Comparison of ENCODE assay signal across 17 cellular contexts in the genomic region with DNA sequence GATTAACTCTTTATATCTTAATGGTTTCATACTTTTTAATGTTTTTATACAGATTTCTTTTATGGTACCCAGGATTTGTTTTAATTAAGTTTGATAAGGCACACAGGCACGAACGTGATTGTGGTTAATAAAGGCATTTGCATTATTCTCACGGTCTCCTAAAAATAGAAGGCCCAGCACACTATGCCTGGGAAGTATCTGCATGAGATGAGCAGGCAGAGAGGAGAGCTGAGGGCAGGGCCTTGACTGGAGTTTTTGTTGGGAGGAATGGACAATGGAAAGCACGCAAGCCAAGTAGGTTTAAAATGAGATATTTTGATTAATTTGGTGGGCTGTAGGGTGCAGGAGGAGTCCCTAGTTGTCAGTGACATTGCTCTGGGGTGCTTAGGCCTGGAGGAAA.
A peak's percentile ranks its signal among the peaks of the same experiment; 100 is the strongest.
DNase-seq lines count a peak whose midpoint lies in the region; ATAC-seq and TF ChIP-seq lines count a peak whose summit lies in the region.
"Had no signal": no experiment of that assay in that cellular context is flagged by ENCODE, and none has a peak within 500 bp of the region (broad histone marks: within the 10 kb centered on the region; RNA-seq: fewer than 3 reads in every experiment).

No MANE protein-coding gene starts in this region.

- no peak for TF ChIP-seq CTCF in SU-DHL-6 (IDR thresholded peaks at IDR 0.05; ENCODE audit: insufficient read depth, low read length, poor library complexity, severe bottlenecking)

- no peaks in the 10 kb centered on the region for H3K36me3 ChIP-seq in SU-DHL-6 (ENCODE audit: low read length)
- H3K36me3 ChIP-seq: BLaER1 treated with 17β-estradiol and CSF1 and Interleukin-3, amounts not matched to agents 10 nM and 100 nM had no signal

- ATAC-seq in left ventricle myocardium superior (peak; percentile 52), Right ventricle myocardium superior (ENCODE audit: poor library complexity) (no peak)
- ATAC-seq: A549; CD8-positive, alpha-beta T cell had no signal

- no peak overlapping the region for H3K4me2 ChIP-seq in SU-DHL-6 (ENCODE audit: low read depth, low read length, poor library complexity, severe bottlenecking)
- H3K4me2 ChIP-seq: A549; BLaER1 treated with 17β-estradiol and CSF1 and Interleukin-3, amounts not matched to agents 10 nM and 100 nM had no signal

- H3K9me3 ChIP-seq in SU-DHL-6 (ENCODE audit: insufficient read depth, low read length), result no peaks in the 10 kb centered on the region
- H3K9me3 ChIP-seq: A549; BLaER1 treated with 17β-estradiol and CSF1 and Interleukin-3, amounts not matched to agents 10 nM and 100 nM; Caco-2 had no signal

- H3K9me2 ChIP-seq in SU-DHL-6 (replicated peaks; ENCODE audit: insufficient read depth, low read length), result no peaks in the 10 kb centered on the region

- peak overlapping the region; percentile 37 for H2AFZ ChIP-seq in SU-DHL-6 (ENCODE audit: low read depth, low read length, severe bottlenecking)

- no peaks in the 10 kb centered on the region for H4K20me1 ChIP-seq in SU-DHL-6 (ENCODE audit: low read depth, low read length)
- H4K20me1 ChIP-seq: BLaER1 treated with 17β-estradiol and CSF1 and Interleukin-3, amounts not matched to agents 10 nM and 100 nM had no signal

- no peak overlapping the region for H3K4me3 ChIP-seq in SU-DHL-6 (ENCODE audit: insufficient read depth, low read length, poor library complexity, severe bottlenecking)
- H3K4me3 ChIP-seq: A549; BLaER1 treated with 17β-estradiol and CSF1 and Interleukin-3, amounts not matched to agents 10 nM and 100 nM had no signal

- H3F3A ChIP-seq in SU-DHL-6 (ENCODE audit: insufficient read depth), result no peaks in the 10 kb centered on the region

- no peak overlapping the region for H3K9ac ChIP-seq in SU-DHL-6 (ENCODE audit: low read length)
- H3K9ac ChIP-seq: BLaER1 treated with 17β-estradiol and CSF1 and Interleukin-3, amounts not matched to agents 10 nM and 100 nM had no signal

- intact Hi-C loops in left ventricle myocardium superior (cut with micrococcal nuclease), result no loop called here
- intact Hi-C loops in Right ventricle myocardium superior (cut with DNase I), result no loop called here

- H3K79me2 ChIP-seq in SU-DHL-6 (ENCODE audit: insufficient read depth, low read length), result no peaks in the 10 kb centered on the region

- H3K27me3 ChIP-seq in SU-DHL-6 (ENCODE audit: low read length), result no peaks in the 10 kb centered on the region
- H3K27me3 ChIP-seq: BLaER1 treated with 17β-estradiol and CSF1 and Interleukin-3, amounts not matched to agents 10 nM and 100 nM had no signal

- H3K27ac ChIP-seq in SU-DHL-6 (ENCODE audit: low read depth, low read length), result no peak overlapping the region
- H3K27ac ChIP-seq: 22Rv1; A549; BLaER1 treated with 17β-estradiol and CSF1 and Interleukin-3, amounts not matched to agents 10 nM and 100 nM; C4-2B had no signal

- DNase-seq in left ventricle myocardium superior, result no peak
- DNase-seq in Right ventricle myocardium superior, result no peak
- no peak for DNase-seq in DMS53 treated with DMSO at 0.1 percent for 48 hours (lab: John Stamatoyannopoulos, UW; ENCODE audit: unreplicated experiment)
- no peak for DNase-seq in HT-29 (ENCODE audit: low spot score)
- DNase-seq: AML-193; Caco-2; Calu3; CD4-positive, alpha-beta T cell; CD8-positive, alpha-beta T cell; DMS79; DND-41; GF-D8 had no signal
